ENCODE assay signal across 1 cellular context in the genomic region with DNA sequence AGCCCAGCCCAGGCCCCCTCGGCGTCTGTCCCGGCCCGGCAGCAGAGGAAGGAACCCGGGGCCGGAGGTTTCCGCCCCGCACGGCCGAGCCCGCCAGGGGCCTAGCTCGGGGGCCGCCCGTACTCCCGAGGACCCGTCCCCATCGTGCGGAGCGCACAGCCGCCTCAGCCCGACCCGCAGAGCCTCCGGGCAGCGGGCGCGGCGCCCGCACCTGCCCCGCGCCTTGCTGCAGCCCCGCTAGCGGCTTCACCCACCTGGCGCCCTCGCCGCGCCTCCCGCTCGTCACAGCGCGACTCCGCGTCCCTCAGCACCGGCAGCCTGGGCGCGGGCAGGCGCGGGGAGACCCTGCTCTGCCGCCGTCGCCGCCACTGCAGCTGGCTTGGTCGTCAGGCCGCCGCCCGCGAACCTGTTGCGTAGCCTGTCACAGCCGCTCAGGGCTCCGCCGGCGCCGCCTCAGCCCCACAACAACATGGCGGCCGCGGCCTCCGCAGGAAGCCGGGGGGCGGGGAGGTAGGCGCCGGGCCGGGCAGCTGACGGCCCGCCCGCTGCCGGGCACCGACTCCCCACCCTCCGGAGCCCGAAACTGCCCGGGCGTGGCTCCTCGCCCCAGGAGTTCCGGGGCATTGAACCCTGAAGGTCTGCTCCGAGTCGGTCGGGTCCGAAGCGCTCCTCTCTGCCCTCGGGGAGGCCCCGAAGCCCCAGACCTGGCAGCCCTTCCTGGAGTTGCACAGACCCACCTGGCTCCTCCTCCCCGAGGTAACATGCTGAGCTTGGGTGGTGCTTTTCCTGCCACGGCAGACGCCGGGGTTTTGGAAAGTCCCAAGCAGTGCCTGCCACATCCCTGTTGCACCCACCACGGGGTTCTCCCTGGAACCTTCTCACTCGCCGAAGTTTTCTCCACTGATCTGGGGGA.
TF ChIP-seq lines count a peak whose summit lies in the region.

TSS of gene ITSN2 (minus strand) at position 487 of the 913 bp plus-strand sequence. CDS start 32,454 bp downstream, outside the sequence.

TF ChIP-seq in HepG2, 621 proteins besides CTCF, POLR2A, EP300 and RAD21 (continued from another document and continues in another):
- TF ChIP-seq, protein P1, sequence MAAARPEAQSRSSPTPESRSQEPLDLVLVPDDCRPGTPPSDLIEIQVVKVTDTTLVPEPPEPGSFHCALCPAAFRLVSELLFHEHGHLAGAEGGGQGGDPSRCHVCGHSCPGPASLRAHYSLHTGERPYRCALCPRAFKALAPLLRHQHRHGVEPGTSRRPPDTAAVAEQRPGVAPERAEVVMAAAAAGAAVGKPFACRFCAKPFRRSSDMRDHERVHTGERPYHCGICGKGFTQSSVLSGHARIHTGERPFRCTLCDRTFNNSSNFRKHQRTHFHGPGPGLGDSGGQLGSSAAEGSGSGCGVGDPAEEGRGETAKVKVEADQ (CRISPR knock-in tag; IDR thresholded peaks at IDR 0.05; ENCODE audit: borderline replicate concordance), result peak; percentile 33; the same call in 1 of the 2 replicates
- TF ChIP-seq REL (CRISPR knock-in tag; conservative IDR thresholded peaks at IDR 0.05) (peak; percentile 80; the same call in 1 of the 2 replicates), FOXK1 (CRISPR knock-in tag; IDR thresholded peaks at IDR 0.05; ENCODE audit: borderline replicate concordance, low read depth) (peak; percentile 58; the same call in 1 of the 2 replicates), AHDC1 (CRISPR knock-in tag; IDR thresholded peaks at IDR 0.05; ENCODE audit: borderline replicate concordance) (0 out of 2 replicates have a peak, but pooled peaks have one; percentile 6), XRCC5 (optimal IDR thresholded peaks at IDR 0.05; ENCODE audit: low read length) (peak; percentile 58), ZNF563 (CRISPR knock-in tag; IDR thresholded peaks at IDR 0.05) (0 out of 2 replicates have a peak, but pooled peaks have one; percentile 71), ZNF530 (CRISPR knock-in tag; IDR thresholded peaks at IDR 0.05; ENCODE audit: low read depth) (no peak), ZNF3 (CRISPR knock-in tag; IDR thresholded peaks at IDR 0.05) (no peak), KMT2A (CRISPR knock-in tag; IDR thresholded peaks at IDR 0.05) (peak; percentile 86; the same call in 1 of the 2 replicates), ZNF687 (CRISPR knock-in tag; IDR thresholded peaks at IDR 0.05) (peak; percentile 89), TOPORS (CRISPR knock-in tag; IDR thresholded peaks at IDR 0.05) (peak; percentile 96), MAZ (IDR thresholded peaks at IDR 0.05; ENCODE audit: borderline replicate concordance, low read depth, low read length) (peak; percentile 51; the same call in 1 of the 2 replicates), MAZ (CRISPR knock-in tag; IDR thresholded peaks at IDR 0.05; ENCODE audit: low read depth) (peak; percentile 90), ZNF777 (CRISPR knock-in tag; IDR thresholded peaks at IDR 0.05) (peak; percentile 99), CEBPB (IDR thresholded peaks at IDR 0.05; ENCODE audit: borderline replicate concordance, low read depth, low read length) (no peak; the same call in 1 of the 2 replicates), HES4 (CRISPR knock-in tag; IDR thresholded peaks at IDR 0.05; ENCODE audit: borderline replicate concordance) (peak; percentile 40; the same call in 1 of the 2 replicates), ZNF772 (CRISPR knock-in tag; IDR thresholded peaks at IDR 0.05) (peak; percentile 65; the same call in 1 of the 2 replicates), TP53 (CRISPR knock-in tag; conservative IDR thresholded peaks at IDR 0.05) (no peak), ZFP1 (CRISPR knock-in tag; IDR thresholded peaks at IDR 0.05) (0 out of 2 replicates have a peak, but pooled peaks have one; percentile 18), ZNF143 (CRISPR knock-in tag; IDR thresholded peaks at IDR 0.05) (no peak; the same call in 1 of the 2 replicates), SALL1 (CRISPR knock-in tag; IDR thresholded peaks at IDR 0.05) (peak; percentile 83), ZNF556 (CRISPR knock-in tag; IDR thresholded peaks at IDR 0.05; ENCODE audit: borderline replicate concordance) (peak; percentile 30; the same call in 1 of the 2 replicates), ZNF121 (CRISPR knock-in tag; IDR thresholded peaks at IDR 0.05) (peak; percentile 30; the same call in 1 of the 2 replicates), ZNF746 (CRISPR knock-in tag; IDR thresholded peaks at IDR 0.05) (peak; percentile 20; the same call in 1 of the 2 replicates), SNAI1 (CRISPR knock-in tag; IDR thresholded peaks at IDR 0.05; ENCODE audit: borderline replicate concordance) (peak; percentile 34; the same call in 1 of the 2 replicates), NONO (IDR thresholded peaks at IDR 0.05) (no peak), NONO (CRISPR knock-in tag; conservative IDR thresholded peaks at IDR 0.05) (peak; percentile 97), POLR2G (IDR thresholded peaks at IDR 0.05; ENCODE audit: low read depth, low read length) (peak; percentile 85; the same call in 1 of the 2 replicates), FOXJ3 (CRISPR knock-in tag; IDR thresholded peaks at IDR 0.05; ENCODE audit: borderline replicate concordance) (no peak), ZNF766 (CRISPR knock-in tag; IDR thresholded peaks at IDR 0.05; ENCODE audit: borderline replicate concordance) (peak; percentile 69; the same call in 1 of the 2 replicates), HOXA7 (CRISPR knock-in tag; IDR thresholded peaks at IDR 0.05) (no peak), ZNF451 (CRISPR knock-in tag; IDR thresholded peaks at IDR 0.05) (peak; percentile 86), TFDP2 (CRISPR knock-in tag; IDR thresholded peaks at IDR 0.05) (peak; percentile 72), ZBTB7B (CRISPR knock-in tag; IDR thresholded peaks at IDR 0.05) (peak; percentile 20; the same call in 1 of the 2 replicates), ESRRA (CRISPR knock-in tag; IDR thresholded peaks at IDR 0.05; ENCODE audit: low read depth) (peak; percentile 80), NFKB2 (CRISPR knock-in tag; IDR thresholded peaks at IDR 0.05; ENCODE audit: borderline replicate concordance) (peak; percentile 91; the same call in 1 of the 2 replicates), ZNF740 (CRISPR knock-in tag; IDR thresholded peaks at IDR 0.05) (0 out of 2 replicates have a peak, but pooled peaks have one; percentile 78), RNF2 (conservative IDR thresholded peaks at IDR 0.05; ENCODE audit: low read depth) (peak; percentile 67; the same call in 1 of the 2 replicates), TARDBP (CRISPR knock-in tag; IDR thresholded peaks at IDR 0.05) (peak; percentile 87), LCORL (IDR thresholded peaks at IDR 0.05) (no peak), LCORL (CRISPR knock-in tag; IDR thresholded peaks at IDR 0.05) (peak; percentile 79), HNRNPL (IDR thresholded peaks at IDR 0.05; ENCODE audit: low read depth, low read length) (0 out of 2 replicates have a peak, but pooled peaks have one; percentile 71), MAF1 (CRISPR knock-in tag; IDR thresholded peaks at IDR 0.05; ENCODE audit: borderline replicate concordance) (0 out of 2 replicates have a peak, but pooled peaks have one; percentile 60), ZNF792 (CRISPR knock-in tag; IDR thresholded peaks at IDR 0.05) (peak; percentile 45; the same call in 1 of the 2 replicates)
- TF ChIP-seq, protein P2, sequence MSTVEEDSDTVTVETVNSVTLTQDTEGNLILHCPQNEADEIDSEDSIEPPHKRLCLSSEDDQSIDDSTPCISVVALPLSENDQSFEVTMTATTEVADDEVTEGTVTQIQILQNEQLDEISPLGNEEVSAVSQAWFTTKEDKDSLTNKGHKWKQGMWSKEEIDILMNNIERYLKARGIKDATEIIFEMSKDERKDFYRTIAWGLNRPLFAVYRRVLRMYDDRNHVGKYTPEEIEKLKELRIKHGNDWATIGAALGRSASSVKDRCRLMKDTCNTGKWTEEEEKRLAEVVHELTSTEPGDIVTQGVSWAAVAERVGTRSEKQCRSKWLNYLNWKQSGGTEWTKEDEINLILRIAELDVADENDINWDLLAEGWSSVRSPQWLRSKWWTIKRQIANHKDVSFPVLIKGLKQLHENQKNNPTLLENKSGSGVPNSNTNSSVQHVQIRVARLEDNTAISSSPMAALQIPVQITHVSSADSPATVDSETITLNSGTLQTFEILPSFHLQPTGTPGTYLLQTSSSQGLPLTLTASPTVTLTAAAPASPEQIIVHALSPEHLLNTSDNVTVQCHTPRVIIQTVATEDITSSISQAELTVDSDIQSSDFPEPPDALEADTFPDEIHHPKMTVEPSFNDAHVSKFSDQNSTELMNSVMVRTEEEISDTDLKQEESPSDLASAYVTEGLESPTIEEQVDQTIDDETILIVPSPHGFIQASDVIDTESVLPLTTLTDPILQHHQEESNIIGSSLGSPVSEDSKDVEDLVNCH (CRISPR knock-in tag; IDR thresholded peaks at IDR 0.05), result no peak
- TF ChIP-seq, protein P3, sequence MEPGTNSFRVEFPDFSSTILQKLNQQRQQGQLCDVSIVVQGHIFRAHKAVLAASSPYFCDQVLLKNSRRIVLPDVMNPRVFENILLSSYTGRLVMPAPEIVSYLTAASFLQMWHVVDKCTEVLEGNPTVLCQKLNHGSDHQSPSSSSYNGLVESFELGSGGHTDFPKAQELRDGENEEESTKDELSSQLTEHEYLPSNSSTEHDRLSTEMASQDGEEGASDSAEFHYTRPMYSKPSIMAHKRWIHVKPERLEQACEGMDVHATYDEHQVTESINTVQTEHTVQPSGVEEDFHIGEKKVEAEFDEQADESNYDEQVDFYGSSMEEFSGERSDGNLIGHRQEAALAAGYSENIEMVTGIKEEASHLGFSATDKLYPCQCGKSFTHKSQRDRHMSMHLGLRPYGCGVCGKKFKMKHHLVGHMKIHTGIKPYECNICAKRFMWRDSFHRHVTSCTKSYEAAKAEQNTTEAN (CRISPR knock-in tag; conservative IDR thresholded peaks at IDR 0.05), result peak; percentile 79
